In the genomic region with DNA sequence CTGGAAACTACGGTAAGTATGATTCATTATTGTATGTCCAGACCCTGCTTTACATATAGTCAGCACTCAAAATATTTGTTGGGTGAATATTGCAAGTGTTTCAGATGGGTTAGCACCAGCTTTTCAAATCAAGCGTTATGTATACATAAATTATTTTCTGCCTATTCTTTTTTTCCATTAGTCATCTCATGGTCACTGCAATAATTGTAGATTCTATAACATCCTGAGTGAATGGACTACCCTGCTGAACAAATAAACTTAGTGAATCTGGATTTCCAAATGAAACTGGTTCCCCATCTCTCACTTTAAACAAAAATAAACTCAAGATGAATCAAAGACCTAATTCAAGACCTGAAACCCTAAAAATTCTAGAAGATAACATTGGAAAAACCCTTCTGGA, we compare ENCODE assay signal across 1 cellular context.
TF ChIP-seq lines count a peak whose summit lies in the region.

No MANE protein-coding gene starts in this region.

TF ChIP-seq in IMR-90, 13 proteins besides CTCF, POLR2A, EP300 and RAD21:
- TF ChIP-seq CEBPB (IDR thresholded peaks at IDR 0.05; ENCODE audit: low read depth, low read length), result peak; percentile 51; the same call in 1 of the 2 replicates
- TF ChIP-seq RCOR1 (IDR thresholded peaks at IDR 0.05; ENCODE audit: insufficient replicate concordance, low read length), result no peak
- TF ChIP-seq MAZ (IDR thresholded peaks at IDR 0.05; ENCODE audit: borderline replicate concordance, low read depth, low read length), result no peak
